In genomic region chr13:75931116-75931515, GRCh38 we compare ENCODE assay signal across 17 cellular contexts.
"Had no signal": no experiment of that assay in that cellular context is flagged by ENCODE, and none has a peak within 500 bp of the region (broad histone marks: within the 10 kb centered on the region; RNA-seq: fewer than 3 reads in every experiment).

No MANE protein-coding gene starts in this region.

- H3K4me3 ChIP-seq: hepatocyte, left ventricle myocardium inferior, right atrium auricular region, suprapubic skin had no signal

- H3K9me3 ChIP-seq: right atrium auricular region, suprapubic skin had no signal

- H3K4me1 ChIP-seq: left ventricle myocardium inferior, right atrium auricular region, suprapubic skin had no signal

- DNase-seq: activated CD4-positive, alpha-beta T cell treated with anti-CD3 and anti-CD28 coated beads, Interleukin-2, amount 10 ng/mL, durations not matched to agents 7 days and 5 days; activated CD4-positive, CD25-positive, alpha-beta regulatory T cell; activated CD8-positive, alpha-beta memory T cell treated with anti-CD3 and anti-CD28 coated beads for 24 hours; activated gamma-delta T cell treated with Interleukin-2 at 50 U/mL for 16 hours; activated naive CD8-positive, alpha-beta T cell treated with anti-CD3 and anti-CD28 coated beads for 36 hours; anterior cingulate cortex; erythroblast; left ventricle myocardium inferior; nucleus accumbens; posterior cingulate gyrus; small intestine; stimulated activated naive CD8-positive, alpha-beta T cell treated with anti-CD3 and anti-CD28 coated beads, Interleukin-15, Interleukin-2, amounts not matched to agents 100 U/mL and 50 U/mL, for 24 hours; T-helper 2 cell had no signal

- ATAC-seq: natural killer cell treated with Interleukin-12 subunit alpha and Interleukin-12 subunit beta and Interleukin-15 and Interleukin-18, amount 100 ng/mL, for 72 hours; stimulated activated naive CD8-positive, alpha-beta T cell treated with anti-CD3 and anti-CD28 coated beads, Interleukin-15, Interleukin-2, amounts not matched to agents 100 U/mL and 50 U/mL, for 24 hours had no signal

- H3K27me3 ChIP-seq: hepatocyte, right atrium auricular region, suprapubic skin had no signal

- H3K36me3 ChIP-seq: left ventricle myocardium inferior, right atrium auricular region, suprapubic skin had no signal

- H3K27ac ChIP-seq: hepatocyte, left ventricle myocardium inferior, right atrium auricular region, suprapubic skin had no signal
